Comparison of ENCODE assay signal across 25 cellular contexts in genomic region chr11:40421187-40421586, GRCh38.
"Had no signal": no experiment of that assay in that cellular context is flagged by ENCODE, and none has a peak within 500 bp of the region (broad histone marks: within the 10 kb centered on the region; RNA-seq: fewer than 3 reads in every experiment).

No MANE protein-coding gene starts in this region.

- H3K27ac ChIP-seq: colonic mucosa, epithelial cell of prostate, esophagus squamous epithelium, gastrocnemius medialis, heart right ventricle, left ventricle myocardium inferior, lower lobe of right lung had no signal

- FAIRE-seq: endometrium, islet of Langerhans, keratinocyte had no signal

- H3K4me3 ChIP-seq: colonic mucosa, esophagus squamous epithelium, gastrocnemius medialis, heart right ventricle, left ventricle myocardium inferior, lower lobe of right lung, mucosa of descending colon had no signal

- H3K27me3 ChIP-seq: colonic mucosa, esophagus squamous epithelium, gastrocnemius medialis, heart right ventricle had no signal

- H3K4me1 ChIP-seq: colonic mucosa, esophagus squamous epithelium, gastrocnemius medialis, heart right ventricle, left ventricle myocardium inferior, lower lobe of right lung had no signal

- DNase-seq: colonic mucosa; cortex of kidney; effector CD8-positive, alpha-beta T cell; effector memory CD8-positive, alpha-beta T cell; endodermal cell; erythroblast; esophagus squamous epithelium; foreskin fibroblast; foreskin melanocyte; gastrocnemius medialis; glutamatergic neuron; heart right ventricle; hippocampal formation; left cardiac atrium; left ventricle myocardium inferior; lower lobe of right lung; mesenchymal stem cell; mucosa of descending colon; naive B cell; naive thymus-derived CD8-positive, alpha-beta T cell had no signal

- H3K36me3 ChIP-seq: colonic mucosa, esophagus squamous epithelium, gastrocnemius medialis, heart right ventricle, left ventricle myocardium inferior, lower lobe of right lung had no signal

- H3K9me3 ChIP-seq: colonic mucosa, esophagus squamous epithelium, gastrocnemius medialis, lower lobe of right lung had no signal

- ATAC-seq: effector memory CD8-positive, alpha-beta T cell; esophagus mucosa; gastrocnemius medialis; heart right ventricle; left cardiac atrium; lower lobe of right lung; mucosa of descending colon; naive thymus-derived CD8-positive, alpha-beta T cell had no signal
